8 cellular contexts compared by ENCODE assay signal in genomic region chr19:49142866-49143335, GRCh38. TPM values are rescaled to one million over a fixed set of nuclear protein-coding genes. Genes with fewer than 3 reads are reported as not detected.
DNase-seq lines count a peak whose midpoint lies in the region; ATAC-seq and TF ChIP-seq lines count a peak whose summit lies in the region.

No MANE protein-coding gene starts in this region.

- no peak for TF ChIP-seq POLR2A in esophagus muscularis mucosa (IDR thresholded peaks at IDR 0.05; ENCODE audit: low read depth)

- H3K27ac Mint-ChIP-seq in stimulated activated memory B cell treated with anti-CD40 and anti-IgM and Interleukin-4, amounts not matched to agents 10 μg/mL and 1 μg/mL and 100 μg/mL, for 72 hours: no peak overlapping the region

- H3K27me3 Mint-ChIP-seq in stimulated activated memory B cell treated with anti-CD40 and anti-IgM and Interleukin-4, amounts not matched to agents 10 μg/mL and 1 μg/mL and 100 μg/mL, for 72 hours: peaks cover 62% of the 10 kb centered on the region

- peak; percentile 96 for DNase-seq in AG08396 (ENCODE audit: low spot score)
- DNase-seq in NCI-H2227 treated with DMSO at 0.1 percent for 48 hours (lab: John Stamatoyannopoulos, UW): peak; percentile 44
- DNase-seq in activated T-cell treated with anti-CD3 and anti-CD28 coated beads for 48 hours (ENCODE audit: low read depth): peak; percentile 76
- no peak for DNase-seq in esophagus muscularis mucosa (ENCODE audit: extremely low spot score)

- peak overlapping the region; percentile 62 for H3K4me3 Mint-ChIP-seq in stimulated activated memory B cell treated with anti-CD40 and anti-IgM and Interleukin-4, amounts not matched to agents 10 μg/mL and 1 μg/mL and 100 μg/mL, for 72 hours

- H3K4me3 ChIP-seq in esophagus muscularis mucosa: peak overlapping the region; percentile 50 to 68 (median 57)
- H3K4me3 ChIP-seq in mucosa of rectum (ENCODE audit: low read length in 2 of 2): peak overlapping the region; percentile 57 to 71

- no peaks in the 10 kb centered on the region for H3K9me3 Mint-ChIP-seq in stimulated activated memory B cell treated with anti-CD40 and anti-IgM and Interleukin-4, amounts not matched to agents 10 μg/mL and 1 μg/mL and 100 μg/mL, for 72 hours

- intact Hi-C loops in esophagus muscularis mucosa (cut with DNase I): no loop called here

- H3K4me1 Mint-ChIP-seq in stimulated activated memory B cell treated with anti-CD40 and anti-IgM and Interleukin-4, amounts not matched to agents 10 μg/mL and 1 μg/mL and 100 μg/mL, for 72 hours: peaks cover 24% of the 10 kb centered on the region

- ATAC-seq in GM19438 (IDR thresholded peaks at IDR 0.05; ENCODE audit: low read depth, unreplicated experiment) (peak; percentile 68), HG03175 (IDR thresholded peaks at IDR 0.05; ENCODE audit: unreplicated experiment) (no peak)
- peak; percentile 86 for ATAC-seq in stimulated activated memory B cell treated with anti-CD40 and anti-IgM and Interleukin-4, amounts not matched to agents 10 μg/mL and 1 μg/mL and 100 μg/mL, for 72 hours

- H3K9ac ChIP-seq in mucosa of rectum (ENCODE audit: low read depth in 1 of 2, low read length in 2 of 2): no peak overlapping the region

- H3K9me3 ChIP-seq in esophagus muscularis mucosa: no peaks in the 10 kb centered on the region
- H3K9me3 ChIP-seq in mucosa of rectum (ENCODE audit: control insufficient read depth in 2 of 2, low read length in 2 of 2): no peaks in the 10 kb centered on the region

- WGBS in esophagus muscularis mucosa: 3% methylated on average over 21 of the region's 21 CpGs

- TF ChIP-seq CTCF in esophagus muscularis mucosa (IDR thresholded peaks at IDR 0.05): no peak

- H3K4me1 ChIP-seq in esophagus muscularis mucosa: peaks cover 21 to 33% (median 30%) of the 10 kb centered on the region in 4 donors
- H3K4me1 ChIP-seq in mucosa of rectum (ENCODE audit: control insufficient read depth in 2 of 2, insufficient read depth in 2 of 2, low read length in 2 of 2): peaks cover 15 to 18% of the 10 kb centered on the region in 2 donors

- TF ChIP-seq EP300 in esophagus muscularis mucosa (IDR thresholded peaks at IDR 0.05): no peak

- peak overlapping the region in 2 of 4 donors; percentile 18 to 58 for H3K27ac ChIP-seq in esophagus muscularis mucosa (replicated peaks in 1 of 4)
- no peak overlapping the region for H3K27ac ChIP-seq in mucosa of rectum (ENCODE audit: low read depth in 2 of 2, low read length in 2 of 2)

- H3K27me3 ChIP-seq in esophagus muscularis mucosa (no peaks in the 10 kb centered on the region), mucosa of rectum (ENCODE audit: control insufficient read depth in 2 of 2, insufficient read depth in 2 of 2, low read length in 2 of 2) (no peaks in the 10 kb centered on the region)

- no peaks in the 10 kb centered on the region for H3K36me3 Mint-ChIP-seq in stimulated activated memory B cell treated with anti-CD40 and anti-IgM and Interleukin-4, amounts not matched to agents 10 μg/mL and 1 μg/mL and 100 μg/mL, for 72 hours

- H3K36me3 ChIP-seq in esophagus muscularis mucosa (no peaks in the 10 kb centered on the region), mucosa of rectum (ENCODE audit: control insufficient read depth in 2 of 2, insufficient read depth in 2 of 2, low read length in 2 of 2) (no peaks in the 10 kb centered on the region)

RNA-seq across cellular contexts. Expression of gene HRC, which starts 12.3 kb away (rescaled TPM):
- 10 to 100 TPM in 1 of 4 donors, 1 to 10 TPM in 2, under 1 TPM in 1; 0.83 to 11.1 (median 4.1) TPM for total RNA-seq in esophagus muscularis mucosa

RNA-seq across cellular contexts. Expression of gene TRPM4, which starts 14.7 kb away (rescaled TPM):
- 10 to 100 TPM; 19.9 to 38.8 (median 27.9) TPM for total RNA-seq in esophagus muscularis mucosa

RNA-seq across cellular contexts. Expression of gene PPFIA3, which starts 23.6 kb away (rescaled TPM):
- 1 to 10 TPM; 3.3 to 8.4 (median 5.3) TPM for total RNA-seq in esophagus muscularis mucosa

RNA-seq across cellular contexts. Expression of gene C19orf73, which starts 24.0 kb away (rescaled TPM):
- total RNA-seq in esophagus muscularis mucosa: 1 to 10 TPM in 3 of 4 donors, under 1 TPM in 1; 0.83 to 3.3 (median 1.9) TPM

RNA-seq across cellular contexts. Expression of gene LIN7B, which starts 28.7 kb away (rescaled TPM):
- 10 to 100 TPM in 3 of 4 donors, 1 to 10 TPM in 1; 7.5 to 21.4 (median 15.5) TPM for total RNA-seq in esophagus muscularis mucosa
